12 cellular contexts compared by ENCODE assay signal in the genomic region with DNA sequence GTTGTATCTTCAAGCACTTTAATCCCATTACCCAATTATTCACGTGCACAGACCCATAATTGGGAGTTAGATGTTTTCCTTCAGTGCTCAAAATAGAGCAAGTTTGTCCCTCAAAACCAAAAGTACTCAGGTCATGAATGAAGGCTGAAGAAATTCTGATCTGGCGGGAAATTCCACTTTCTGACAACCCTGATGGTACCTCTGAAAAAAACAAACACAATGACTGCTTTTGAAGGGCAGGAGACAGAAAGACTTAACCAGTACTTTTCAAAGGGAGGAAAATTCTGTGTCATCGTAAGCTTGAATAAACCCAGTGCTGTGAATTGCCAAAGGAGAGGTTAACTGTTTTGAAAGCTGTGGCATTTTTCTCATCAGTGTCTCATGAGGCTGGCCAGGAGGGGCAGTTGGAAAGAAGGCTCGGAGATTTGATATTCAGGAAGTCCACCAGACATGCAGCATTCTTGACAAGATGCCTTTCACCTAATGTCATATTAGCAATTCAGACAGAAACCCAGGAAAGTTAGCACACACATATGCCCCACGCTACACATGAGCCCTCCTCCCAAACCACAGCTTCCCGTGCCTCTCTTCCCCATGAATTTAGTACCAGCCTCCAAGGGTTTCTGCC.
A peak's percentile ranks its signal among the peaks of the same experiment; 100 is the strongest.
DNase-seq lines count a peak whose midpoint lies in the region; ATAC-seq and TF ChIP-seq lines count a peak whose summit lies in the region.
"Had no signal": no experiment of that assay in that cellular context is flagged by ENCODE, and none has a peak within 500 bp of the region (broad histone marks: within the 10 kb centered on the region; RNA-seq: fewer than 3 reads in every experiment).

No MANE protein-coding gene starts in this region.

- H3K27me3 ChIP-seq in heart right ventricle (peaks cover 0 to 62% (median 26%) of the 10 kb centered on the region in 7 donors), testis (no peaks in the 10 kb centered on the region)

- H3K4me1 ChIP-seq in heart right ventricle (peaks cover 0 to 13% (median 9%) of the 10 kb centered on the region in 9 donors), testis (peaks cover 3% of the 10 kb centered on the region)

- H3K4me1 Mint-ChIP-seq in chondrocyte (ENCODE audit: low read depth): peaks cover 87% of the 10 kb centered on the region
- H3K4me1 Mint-ChIP-seq: activated T-helper 17 cell treated with anti-CD3 and anti-CD28 coated beads, Interleukin-2, amount 50 U/mL, for 72 hours had no signal

- H3K9me3 Mint-ChIP-seq in chondrocyte (ENCODE audit: low read depth): no peaks in the 10 kb centered on the region
- H3K9me3 Mint-ChIP-seq: activated T-helper 17 cell treated with anti-CD3 and anti-CD28 coated beads, Interleukin-2, amount 50 U/mL, for 72 hours had no signal

- H3K27ac Mint-ChIP-seq in chondrocyte (ENCODE audit: unreplicated experiment): peak overlapping the region; percentile 89
- H3K27ac Mint-ChIP-seq: activated T-helper 17 cell treated with anti-CD3 and anti-CD28 coated beads, Interleukin-2, amount 50 U/mL, for 72 hours had no signal

- H3K27ac ChIP-seq in heart right ventricle (no peak overlapping the region), testis (no peak overlapping the region)
- H3K27ac ChIP-seq: KMS-11 had no signal

- WGBS in heart right ventricle, 2 donors: 53 to 54% methylated on average over 6 of the region's 6 CpGs
- WGBS in testis, 2 donors: 78 to 89% methylated on average over 6 of the region's 6 CpGs

- in situ Hi-C loops in G401 (cut with HindIII; ENCODE audit: low sequenced_read_pairs): no loop called here

- TF ChIP-seq POLR2A in testis (IDR thresholded peaks at IDR 0.05): no peak

- H3K9me3 ChIP-seq in heart right ventricle (no peaks in the 10 kb centered on the region), testis (no peaks in the 10 kb centered on the region)

- peak overlapping the region; percentile 17 for H3K4me3 Mint-ChIP-seq in chondrocyte (ENCODE audit: unreplicated experiment)
- H3K4me3 Mint-ChIP-seq: activated T-helper 17 cell treated with anti-CD3 and anti-CD28 coated beads, Interleukin-2, amount 50 U/mL, for 72 hours had no signal

- no peak for TF ChIP-seq RAD21 in Ishikawa (IDR thresholded peaks at IDR 0.05; ENCODE audit: low read depth)

- peak; percentile 65; the same call in 1 of the 2 replicates for TF ChIP-seq EP300 in Ishikawa (IDR thresholded peaks at IDR 0.05; ENCODE audit: borderline replicate concordance)

- ATAC-seq in heart right ventricle: no peak
- ATAC-seq: activated T-helper 17 cell treated with anti-CD3 and anti-CD28 coated beads, Interleukin-2, amount 50 U/mL, for 72 hours had no signal

- peak; percentile 79 for DNase-seq in AG20443 (ENCODE audit: low spot score)
- no peak for DNase-seq in chondrocyte (ENCODE audit: low spot score)
- DNase-seq in myocyte (ENCODE audit: low read depth): peak; percentile 69
- DNase-seq in DMS53 (lab: John Stamatoyannopoulos, UW): no peak
- no peak for DNase-seq in heart right ventricle
- DNase-seq in G401 (ENCODE audit: low spot score): no peak
- no peak for DNase-seq in testis
- DNase-seq: effector CD8-positive, alpha-beta T cell; NCI-H524 treated with DMSO at 0.1 percent for 48 hours had no signal

- no peaks in the 10 kb centered on the region for H3K27me3 Mint-ChIP-seq in chondrocyte (ENCODE audit: low read depth)

- no peaks in the 10 kb centered on the region for H3K36me3 Mint-ChIP-seq in chondrocyte (ENCODE audit: low read depth)

- H3K4me3 ChIP-seq in heart right ventricle (no peak overlapping the region), testis (no peak overlapping the region)

- intact Hi-C loops in heart right ventricle (cut with DNase I) (no loop called here), testis (cut with DNase I; ENCODE audit: low total_unique reads) (no loop called here)

- TF ChIP-seq CTCF in chondrocyte (IDR thresholded peaks at IDR 0.05) (no peak), heart right ventricle (IDR thresholded peaks at IDR 0.05) (no peak), testis (IDR thresholded peaks at IDR 0.05) (no peak)

- H3K36me3 ChIP-seq in heart right ventricle (no peaks in the 10 kb centered on the region), testis (ENCODE audit: low read depth, missing control alignments) (no peaks in the 10 kb centered on the region)

TF ChIP-seq in Ishikawa, 13 proteins besides CTCF, POLR2A, EP300 and RAD21:
- TF ChIP-seq, protein P1, sequence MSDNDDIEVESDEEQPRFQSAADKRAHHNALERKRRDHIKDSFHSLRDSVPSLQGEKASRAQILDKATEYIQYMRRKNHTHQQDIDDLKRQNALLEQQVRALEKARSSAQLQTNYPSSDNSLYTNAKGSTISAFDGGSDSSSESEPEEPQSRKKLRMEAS (IDR thresholded peaks at IDR 0.05): no peak
- no peak for TF ChIP-seq YY1 (IDR thresholded peaks at IDR 0.05; ENCODE audit: low read depth)
- TF ChIP-seq, protein P2, sequence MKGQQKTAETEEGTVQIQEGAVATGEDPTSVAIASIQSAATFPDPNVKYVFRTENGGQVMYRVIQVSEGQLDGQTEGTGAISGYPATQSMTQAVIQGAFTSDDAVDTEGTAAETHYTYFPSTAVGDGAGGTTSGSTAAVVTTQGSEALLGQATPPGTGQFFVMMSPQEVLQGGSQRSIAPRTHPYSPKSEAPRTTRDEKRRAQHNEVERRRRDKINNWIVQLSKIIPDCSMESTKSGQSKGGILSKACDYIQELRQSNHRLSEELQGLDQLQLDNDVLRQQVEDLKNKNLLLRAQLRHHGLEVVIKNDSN (IDR thresholded peaks at IDR 0.05): no peak
- TF ChIP-seq, protein P3, sequence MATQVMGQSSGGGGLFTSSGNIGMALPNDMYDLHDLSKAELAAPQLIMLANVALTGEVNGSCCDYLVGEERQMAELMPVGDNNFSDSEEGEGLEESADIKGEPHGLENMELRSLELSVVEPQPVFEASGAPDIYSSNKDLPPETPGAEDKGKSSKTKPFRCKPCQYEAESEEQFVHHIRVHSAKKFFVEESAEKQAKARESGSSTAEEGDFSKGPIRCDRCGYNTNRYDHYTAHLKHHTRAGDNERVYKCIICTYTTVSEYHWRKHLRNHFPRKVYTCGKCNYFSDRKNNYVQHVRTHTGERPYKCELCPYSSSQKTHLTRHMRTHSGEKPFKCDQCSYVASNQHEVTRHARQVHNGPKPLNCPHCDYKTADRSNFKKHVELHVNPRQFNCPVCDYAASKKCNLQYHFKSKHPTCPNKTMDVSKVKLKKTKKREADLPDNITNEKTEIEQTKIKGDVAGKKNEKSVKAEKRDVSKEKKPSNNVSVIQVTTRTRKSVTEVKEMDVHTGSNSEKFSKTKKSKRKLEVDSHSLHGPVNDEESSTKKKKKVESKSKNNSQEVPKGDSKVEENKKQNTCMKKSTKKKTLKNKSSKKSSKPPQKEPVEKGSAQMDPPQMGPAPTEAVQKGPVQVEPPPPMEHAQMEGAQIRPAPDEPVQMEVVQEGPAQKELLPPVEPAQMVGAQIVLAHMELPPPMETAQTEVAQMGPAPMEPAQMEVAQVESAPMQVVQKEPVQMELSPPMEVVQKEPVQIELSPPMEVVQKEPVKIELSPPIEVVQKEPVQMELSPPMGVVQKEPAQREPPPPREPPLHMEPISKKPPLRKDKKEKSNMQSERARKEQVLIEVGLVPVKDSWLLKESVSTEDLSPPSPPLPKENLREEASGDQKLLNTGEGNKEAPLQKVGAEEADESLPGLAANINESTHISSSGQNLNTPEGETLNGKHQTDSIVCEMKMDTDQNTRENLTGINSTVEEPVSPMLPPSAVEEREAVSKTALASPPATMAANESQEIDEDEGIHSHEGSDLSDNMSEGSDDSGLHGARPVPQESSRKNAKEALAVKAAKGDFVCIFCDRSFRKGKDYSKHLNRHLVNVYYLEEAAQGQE (IDR thresholded peaks at IDR 0.05; ENCODE audit: low read depth): no peak
- TF ChIP-seq NFIC (IDR thresholded peaks at IDR 0.05): no peak
- no peak for TF ChIP-seq TCF12 (IDR thresholded peaks at IDR 0.05; ENCODE audit: low read depth)
- no peak for TF ChIP-seq EGR1 (IDR thresholded peaks at IDR 0.05)
- TF ChIP-seq ZBTB7A (IDR thresholded peaks at IDR 0.05; ENCODE audit: low read depth): no peak
- TF ChIP-seq FOXM1 (IDR thresholded peaks at IDR 0.05; ENCODE audit: borderline replicate concordance, low read depth): 0 out of 2 replicates have a peak, but pooled peaks have one; percentile 40
- no peak for TF ChIP-seq CREB1 (IDR thresholded peaks at IDR 0.05; ENCODE audit: low read depth)
- peak; percentile 67 for TF ChIP-seq TEAD4 (IDR thresholded peaks at IDR 0.05)
- no peak for TF ChIP-seq TAF1 (IDR thresholded peaks at IDR 0.05; ENCODE audit: low read depth)

Comparison
In these comparisons a context has a peak if more than half of its experiments do, and no peak if none do; other contexts are left out.
1. DNase-seq: peak in AG20443 (single experiment) and myocyte (single experiment); none in chondrocyte (single experiment), DMS53 (single experiment), heart right ventricle (0 of 2), G401 (single experiment) and testis (single experiment).